ENCODE assay signal across 4 cellular contexts in genomic region chr7:143795653-143796052, GRCh38. TPM values are rescaled to one million over a fixed set of nuclear protein-coding genes. Genes with fewer than 3 reads are reported as not detected.
"Had no signal": no experiment of that assay in that cellular context is flagged by ENCODE, and none has a peak within 500 bp of the region (broad histone marks: within the 10 kb centered on the region; RNA-seq: fewer than 3 reads in every experiment).

No MANE protein-coding gene starts in this region.

RNA-seq across cellular contexts. Expression of gene CTAGE6, which starts 38.2 kb away (rescaled TPM):
- total RNA-seq: activated T-helper 1 cell treated with anti-CD3 and anti-CD28 coated beads, Interleukin-12 subunit alpha, Interleukin-12 subunit beta, Interleukin-2, Interleukin-4 antibody, amounts not matched to agents 30 ng/mL and 10 ng/mL and 1 ng/mL, durations not matched to agents 14 hours and 24 hours and 36 hours; ascending aorta; cardiac septum; endodermal cell had no signal
